In genomic region chr20:48437146-48437545, GRCh38 we compare ENCODE assay signal across 26 cellular contexts.
"Had no signal": no experiment of that assay in that cellular context is flagged by ENCODE, and none has a peak within 500 bp of the region (broad histone marks: within the 10 kb centered on the region; RNA-seq: fewer than 3 reads in every experiment).

No MANE protein-coding gene starts in this region.

- H2AFZ ChIP-seq: neural progenitor cell, parathyroid adenoma had no signal

- H3K79me2 ChIP-seq: parathyroid adenoma had no signal

- H3K4me1 ChIP-seq: neural progenitor cell, parathyroid adenoma, psoas muscle, right lobe of liver, stomach, thyroid gland, tibial nerve, upper lobe of right lung, uterus had no signal

- H3K4me2 ChIP-seq: neural progenitor cell had no signal

- ATAC-seq: naive thymus-derived CD8-positive, alpha-beta T cell; natural killer cell treated with Interleukin-12 subunit alpha and Interleukin-12 subunit beta and Interleukin-15 and Interleukin-18, amount 100 ng/mL, for 72 hours; psoas muscle; right cardiac atrium; right lobe of liver; stimulated activated effector memory CD8-positive, alpha-beta T cell treated with anti-CD3 and anti-CD28 coated beads, Interleukin-12 subunit alpha, Interleukin-12 subunit beta, amount 100 ng/mL, for 72 hours; stimulated activated naive B cell treated with anti-CD40 and anti-IgM and Interleukin-4, amounts not matched to agents 10 μg/mL and 1 μg/mL and 100 μg/mL, for 72 hours; upper lobe of right lung had no signal

- DNase-seq: naive thymus-derived CD8-positive, alpha-beta T cell; nephron progenitor cell; occipital lobe; ovary; posterior cingulate gyrus; psoas muscle; right cardiac atrium; right lobe of liver; sigmoid colon; small intestine; stimulated activated CD4-positive, alpha-beta T cell treated with anti-CD3 and anti-CD28 coated beads, Interleukin-15, amount 100 ng/mL, for 24 hours; stimulated activated CD4-positive, alpha-beta T cell treated with anti-CD3 and anti-CD28 coated beads, Interleukin-2, amount 100 ng/mL, for 24 hours; stimulated activated CD4-positive, alpha-beta T cell treated with anti-CD3 and anti-CD28 coated beads, Interleukin-2, amount 100 ng/mL, for 48 hours; stimulated activated CD4-positive, alpha-beta T cell treated with anti-CD3 and anti-CD28 coated beads, Interleukin-4, amount 100 ng/mL, for 24 hours; stimulated activated naive B cell treated with anti-CD40 and anti-IgM and Interleukin-4, amounts not matched to agents 10 μg/mL and 1 μg/mL and 100 μg/mL, for 72 hours; stimulated activated naive CD4-positive, alpha-beta T cell treated with Interleukin-2 at 50 U/mL for 16 hours; stomach; thyroid gland; upper lobe of right lung; uterus had no signal

- H3K9ac ChIP-seq: neural progenitor cell, parathyroid adenoma had no signal

- H3K9me3 ChIP-seq: ovary, psoas muscle, right lobe of liver, sigmoid colon, thyroid gland, upper lobe of right lung, uterus had no signal

- H3K4me3 ChIP-seq: neural progenitor cell, ovary, psoas muscle, right lobe of liver, sigmoid colon, stomach, thoracic aorta, thyroid gland, tibial nerve, upper lobe of right lung, uterus had no signal

- H3K36me3 ChIP-seq: neural progenitor cell, ovary, right lobe of liver, sigmoid colon, stomach, thoracic aorta, thyroid gland, tibial nerve, upper lobe of right lung, uterus had no signal

- H3K27me3 ChIP-seq: neural progenitor cell, ovary, right lobe of liver, sigmoid colon, thyroid gland, uterus had no signal

- H3K27ac ChIP-seq: neural progenitor cell, ovary, parathyroid adenoma, psoas muscle, right lobe of liver, sigmoid colon, stomach, thoracic aorta, thyroid gland, tibial nerve, upper lobe of right lung, uterus had no signal
